ENCODE assay signal across 8 cellular contexts in genomic region chr19:38848299-38849146, GRCh38. TPM values are rescaled to one million over a fixed set of nuclear protein-coding genes. Genes with fewer than 3 reads are reported as not detected.
DNase-seq lines count a peak whose midpoint lies in the region; ATAC-seq and TF ChIP-seq lines count a peak whose summit lies in the region.

No MANE protein-coding gene starts in this region.

- TF ChIP-seq CTCF in LNCaP clone FGC (IDR thresholded peaks at IDR 0.05; ENCODE audit: control insufficient read depth, extremely low read depth, insufficient read depth) (no peak), dorsolateral prefrontal cortex (IDR thresholded peaks at IDR 0.05 in 54 of 56, conservative IDR thresholded peaks at IDR 0.05 in 2 of 56; ENCODE audit: low read depth in 1 of 56, partially characterized antibody in 56 of 56) (no peak)

- H3K4me1 Mint-ChIP-seq in naive thymus-derived CD8-positive, alpha-beta T cell: peaks cover 35 to 71% (median 67%) of the 10 kb centered on the region in 4 donors

- no peaks in the 10 kb centered on the region for H3K9me3 ChIP-seq in BLaER1

- DNase-seq in LNCaP clone FGC (ENCODE audit: low read depth) (no peak), dorsolateral prefrontal cortex (no peak), NCI-H1930 (lab: John Stamatoyannopoulos, UW) (no peak), NCI-H2081 treated with DMSO at 0.1 percent for 48 hours (lab: John Stamatoyannopoulos, UW) (no peak), NCI-H1694 (lab: John Stamatoyannopoulos, UW) (no peak), cerebellar cortex (ENCODE audit: low spot score) (no peak)
- no peak for DNase-seq in naive thymus-derived CD8-positive, alpha-beta T cell

- H3K4me2 ChIP-seq in BLaER1: peak overlapping the region; percentile 99

- intact Hi-C loops in dorsolateral prefrontal cortex (cut with DNase I): loop anchor here in 1 of 2 donors (2.0 to 5.0 kb wide), 3 partner anchors 14 to 201 kb away; partner anchors contain the start of gene ACTN4

- peak overlapping the region; percentile 88 to 100 (median 98) for H3K27ac Mint-ChIP-seq in naive thymus-derived CD8-positive, alpha-beta T cell

- H3K9me3 Mint-ChIP-seq in naive thymus-derived CD8-positive, alpha-beta T cell: peaks cover 0 to 4% (median 0%) of the 10 kb centered on the region in 9 donors

- H3K27me3 ChIP-seq in BLaER1: no peaks in the 10 kb centered on the region
- H3K27me3 ChIP-seq in dorsolateral prefrontal cortex: no peaks in the 10 kb centered on the region

- H3K27ac ChIP-seq in BLaER1 (peak overlapping the region; percentile 100), dorsolateral prefrontal cortex (peak overlapping the region in 58 of 59 donors; percentile 4 to 100 (median 100))

- no peak for ATAC-seq in naive thymus-derived CD8-positive, alpha-beta T cell

- peaks cover 53% of the 10 kb centered on the region for H3K36me3 ChIP-seq in BLaER1

- peak overlapping the region; percentile 92 to 99 (median 94) for H3K4me3 Mint-ChIP-seq in naive thymus-derived CD8-positive, alpha-beta T cell

- peaks cover 72% of the 10 kb centered on the region for H3K4me1 ChIP-seq in BLaER1

- peak overlapping the region; percentile 100 for H3K9ac ChIP-seq in BLaER1

- H3K4me3 ChIP-seq in BLaER1 (peak overlapping the region; percentile 95), LNCaP clone FGC (ENCODE audit: low read depth, low read length) (peak overlapping the region; percentile 59), dorsolateral prefrontal cortex (peak overlapping the region; percentile 52 to 100 (median 90))

- peaks cover 57% of the 10 kb centered on the region for H4K20me1 ChIP-seq in BLaER1

- H3K27me3 Mint-ChIP-seq in naive thymus-derived CD8-positive, alpha-beta T cell: peaks cover 0 to 3% (median 0%) of the 10 kb centered on the region in 5 donors

- H3K36me3 Mint-ChIP-seq in naive thymus-derived CD8-positive, alpha-beta T cell: peaks cover 5 to 55% (median 28%) of the 10 kb centered on the region in 3 donors

- POLR2A ChIA-PET in naive thymus-derived CD8-positive, alpha-beta T cell (lab: Charles Lee): interaction anchor here (0.6 to 9.5 kb wide), 21 partner anchors 9 to 1041 kb away, joined by 3 to 302 read pairs (median 6); partner anchors contain the start of genes ECH1, EIF3K, FAM98C and MAP4K1

RNA-seq across cellular contexts. Expression of gene HNRNPL, which starts 1.3 kb away (rescaled TPM):
- 100 to 1,000 TPM; 179 to 311 (median 224) TPM for total RNA-seq in dorsolateral prefrontal cortex
- 100 to 1,000 TPM; 390 to 406 TPM for total RNA-seq in naive thymus-derived CD8-positive, alpha-beta T cell
- polyA plus RNA-seq in naive thymus-derived CD8-positive, alpha-beta T cell: 10 to 100 TPM; 70.6 to 77.6 (median 71.4) TPM

RNA-seq across cellular contexts. Expression of gene ECH1, which starts 16.9 kb away (rescaled TPM):
- total RNA-seq in dorsolateral prefrontal cortex: 100 to 1,000 TPM in 105 of 120 experiments, 10 to 100 TPM in 15; 63.0 to 163 (median 116) TPM
- 100 to 1,000 TPM; 118 to 138 TPM for total RNA-seq in naive thymus-derived CD8-positive, alpha-beta T cell
- polyA plus RNA-seq in naive thymus-derived CD8-positive, alpha-beta T cell: 100 to 1,000 TPM; 218 to 291 (median 238) TPM

RNA-seq across cellular contexts. Expression of gene RINL, which starts 29.6 kb away (rescaled TPM):
- total RNA-seq in dorsolateral prefrontal cortex: 10 to 100 TPM in 29 of 120 experiments, 1 to 10 TPM in 91; 4.1 to 15.2 (median 8.3) TPM
- total RNA-seq in naive thymus-derived CD8-positive, alpha-beta T cell: 10 to 100 TPM; 52.9 to 55.0 TPM
- 10 to 100 TPM; 29.9 to 64.7 (median 40.5) TPM for polyA plus RNA-seq in naive thymus-derived CD8-positive, alpha-beta T cell

RNA-seq across cellular contexts. Expression of gene LGALS4, which starts 35.8 kb away (rescaled TPM):
- 1 to 10 TPM in 81 of 120 experiments, under 1 TPM in 28, not detected in 11; 0.39 to 4.0 (median 1.4) TPM for total RNA-seq in dorsolateral prefrontal cortex
- total RNA-seq in naive thymus-derived CD8-positive, alpha-beta T cell: 10 to 100 TPM in 1 of 2 experiments, 1 to 10 TPM in 1; 9.6 to 10.7 TPM
- polyA plus RNA-seq in naive thymus-derived CD8-positive, alpha-beta T cell: under 1 TPM in 1 of 3 donors, not detected in 2; 0.27 TPM

RNA-seq across cellular contexts. Expression of gene SIRT2, which starts 50.9 kb away (rescaled TPM):
- total RNA-seq in dorsolateral prefrontal cortex: 100 to 1,000 TPM; 113 to 397 (median 166) TPM
- total RNA-seq in naive thymus-derived CD8-positive, alpha-beta T cell: 10 to 100 TPM; 46.0 to 50.7 TPM
- polyA plus RNA-seq in naive thymus-derived CD8-positive, alpha-beta T cell: 10 to 100 TPM; 28.2 to 48.0 (median 33.5) TPM
